Comparison of ENCODE assay signal across 8 cellular contexts in genomic region chr17:39174907-39175694, GRCh38.
A peak's percentile ranks its signal among the peaks of the same experiment; 100 is the strongest.
DNase-seq lines count a peak whose midpoint lies in the region; ATAC-seq and TF ChIP-seq lines count a peak whose summit lies in the region.

No MANE protein-coding gene starts in this region.

- H3K27ac ChIP-seq in DOHH2 (ENCODE audit: low read depth, low read length) (no peak overlapping the region), MM.1S (ENCODE audit: low read length) (no peak overlapping the region)

- DNase-seq in MM.1S, result peak; percentile 36
- DNase-seq in T-helper 1 cell, result peak; percentile 54 to 79 (median 62)
- peak in 44 of 58 donors; percentile 12 to 88 (median 46) for DNase-seq in anterior cingulate cortex (lab: John Stamatoyannopoulos, UW)
- DNase-seq in hepatic stellate cell (ENCODE audit: low spot score), result peak; percentile 82
- peak; percentile 51 to 66 for DNase-seq in stimulated activated CD4-positive, alpha-beta T cell treated with anti-CD3 and anti-CD28 coated beads, Interleukin-12 subunit alpha, Interleukin-12 subunit beta, amount 100 ng/mL, for 24 hours (ENCODE audit: low read depth in 2 of 2)

- peaks cover 42% of the 10 kb centered on the region for H3K36me3 ChIP-seq in DOHH2 (ENCODE audit: control insufficient read depth, low read length)
- no peaks in the 10 kb centered on the region for H3K36me3 ChIP-seq in MM.1S (replicated peaks; ENCODE audit: insufficient read depth, low read length)

- H3K4me2 ChIP-seq in DOHH2 (ENCODE audit: low read length), result no peak overlapping the region
- no peak overlapping the region for H3K4me2 ChIP-seq in MM.1S (ENCODE audit: low read depth, low read length)

- TF ChIP-seq CTCF in DOHH2 (IDR thresholded peaks at IDR 0.05; ENCODE audit: low read depth, low read length, poor library complexity, severe bottlenecking) (peak; percentile 96), MM.1S (IDR thresholded peaks at IDR 0.05; ENCODE audit: low read length) (peak; percentile 71)

- H3K27me3 ChIP-seq in DOHH2 (ENCODE audit: control insufficient read depth, low read length) (no peaks in the 10 kb centered on the region), MM.1S (replicated peaks; ENCODE audit: insufficient read depth, low read length) (no peaks in the 10 kb centered on the region)

- H4K20me1 ChIP-seq in DOHH2 (ENCODE audit: control insufficient read depth, insufficient read depth, low read depth, low read length), result peaks cover 4% of the 10 kb centered on the region; the same call in 1 of the 2 replicates
- H4K20me1 ChIP-seq in MM.1S (ENCODE audit: insufficient read depth, low read length), result no peaks in the 10 kb centered on the region

- H3K4me1 ChIP-seq in DOHH2 (ENCODE audit: control insufficient read depth, low read length) (peaks cover 16% of the 10 kb centered on the region), MM.1S (ENCODE audit: low read length) (peaks cover 10% of the 10 kb centered on the region)

- H3K79me2 ChIP-seq in DOHH2 (ENCODE audit: control insufficient read depth, low read length), result no peaks in the 10 kb centered on the region
- no peaks in the 10 kb centered on the region for H3K79me2 ChIP-seq in MM.1S (ENCODE audit: low read length)

- H3F3A ChIP-seq in DOHH2 (ENCODE audit: control insufficient read depth, insufficient read depth) (peaks cover 1% of the 10 kb centered on the region), MM.1S (ENCODE audit: insufficient read depth, low read length) (peaks cover 6% of the 10 kb centered on the region; the same call in 1 of the 2 replicates)

- no peak overlapping the region for H3K9ac ChIP-seq in MM.1S (ENCODE audit: low read length)

- ATAC-seq in HG02571 (IDR thresholded peaks at IDR 0.05; ENCODE audit: unreplicated experiment), result no peak
- no peak for ATAC-seq in HG02870 (IDR thresholded peaks at IDR 0.05; ENCODE audit: unreplicated experiment)

- H3K4me3 ChIP-seq in DOHH2 (ENCODE audit: low read length) (no peak overlapping the region), MM.1S (ENCODE audit: low read length) (no peak overlapping the region)

- H3K9me2 ChIP-seq in DOHH2 (replicated peaks; ENCODE audit: control insufficient read depth, low read length) (no peaks in the 10 kb centered on the region), MM.1S (replicated peaks; ENCODE audit: insufficient read depth, low read length) (no peaks in the 10 kb centered on the region)

- no peak overlapping the region for H2AFZ ChIP-seq in MM.1S (ENCODE audit: low read length)

- H3K9me3 ChIP-seq in DOHH2 (ENCODE audit: control insufficient read depth, insufficient read depth, low read length), result no peaks in the 10 kb centered on the region
- H3K9me3 ChIP-seq in MM.1S (replicated peaks; ENCODE audit: insufficient read depth, low read length), result no peaks in the 10 kb centered on the region
